1 cellular context compared by ENCODE assay signal in genomic region chr6:150336299-150336698, GRCh38.
TF ChIP-seq lines count a peak whose summit lies in the region.

No MANE protein-coding gene starts in this region.

TF ChIP-seq in IMR-90, 13 proteins besides CTCF, POLR2A, EP300 and RAD21:
- TF ChIP-seq RCOR1 (IDR thresholded peaks at IDR 0.05; ENCODE audit: insufficient replicate concordance, low read length) (no peak), MXI1 (IDR thresholded peaks at IDR 0.05; ENCODE audit: borderline replicate concordance, low read depth, low read length) (no peak), CHD1 (IDR thresholded peaks at IDR 0.05; ENCODE audit: low read depth, low read length) (no peak), RFX5 (IDR thresholded peaks at IDR 0.05; ENCODE audit: low read depth, low read length) (no peak), BHLHE40 (IDR thresholded peaks at IDR 0.05; ENCODE audit: low read depth, low read length) (no peak)
